ENCODE assay signal across 8 cellular contexts in genomic region chr11:65712633-65713076, GRCh38. TPM values are rescaled to one million over a fixed set of nuclear protein-coding genes. Genes with fewer than 3 reads are reported as not detected.
DNase-seq lines count a peak whose midpoint lies in the region; ATAC-seq and TF ChIP-seq lines count a peak whose summit lies in the region.

No MANE protein-coding gene starts in this region.

- TF ChIP-seq EP300 in tibial nerve (IDR thresholded peaks at IDR 0.05): no peak

- H3K9me3 Mint-ChIP-seq in activated T-cell treated with anti-CD3 and anti-CD28 coated beads, Interleukin-2, amount 50 U/mL, for 24 hours: no peaks in the 10 kb centered on the region
- no peaks in the 10 kb centered on the region for H3K9me3 Mint-ChIP-seq in activated naive CD8-positive, alpha-beta T cell treated with anti-CD3 and anti-CD28 coated beads, Interleukin-2, amount 50 U/mL, for 24 hours

- H3K4me3 ChIP-seq in liver (ENCODE audit: low read depth in 1 of 3, low read length in 3 of 3) (peak overlapping the region; percentile 58 to 85 (median 78)), tibial nerve (peak overlapping the region; percentile 34 to 97 (median 82))

- no peak overlapping the region for H3K9ac ChIP-seq in liver (ENCODE audit: low read depth in 1 of 2, low read length in 2 of 2)

- TF ChIP-seq CTCF in liver (IDR thresholded peaks at IDR 0.05; ENCODE audit: low read depth, low read length, missing input control): no peak
- TF ChIP-seq CTCF in tibial nerve (IDR thresholded peaks at IDR 0.05): no peak

- H3K9me3 ChIP-seq in liver (ENCODE audit: control insufficient read depth in 4 of 4, low read length in 3 of 4): no peaks in the 10 kb centered on the region
- H3K9me3 ChIP-seq in tibial nerve: no peaks in the 10 kb centered on the region

- peak overlapping the region; percentile 100 for H3K27ac Mint-ChIP-seq in activated T-cell treated with anti-CD3 and anti-CD28 coated beads, Interleukin-2, amount 50 U/mL, for 24 hours
- H3K27ac Mint-ChIP-seq in activated naive CD8-positive, alpha-beta T cell treated with anti-CD3 and anti-CD28 coated beads, Interleukin-2, amount 50 U/mL, for 24 hours: peak overlapping the region; percentile 98

- H3K36me3 ChIP-seq in liver (ENCODE audit: control insufficient read depth in 4 of 4, insufficient read depth in 3 of 4, low read depth in 1 of 4, low read length in 3 of 4) (peaks cover 10 to 39% (median 30%) of the 10 kb centered on the region in 4 donors), tibial nerve (peaks cover 5 to 49% (median 24%) of the 10 kb centered on the region in 3 donors)

- H3K27me3 ChIP-seq in liver (ENCODE audit: control insufficient read depth in 4 of 4, insufficient read depth in 4 of 4, low read length in 3 of 4) (no peaks in the 10 kb centered on the region), tibial nerve (no peaks in the 10 kb centered on the region)

- no peak for DNase-seq in activated T-cell treated with anti-CD3 and anti-CD28 coated beads, Interleukin-2, amount 50 U/mL, for 24 hours
- DNase-seq in activated T-cell treated with anti-CD3 and anti-CD28 coated beads, Interleukin-2, amount 50 U/mL, for 48 hours: no peak
- DNase-seq in activated naive CD8-positive, alpha-beta T cell treated with anti-CD3 and anti-CD28 coated beads, Interleukin-2, amount 50 U/mL, for 24 hours: no peak
- DNase-seq in tibial nerve (ENCODE audit: low spot score in 2 of 2): no peak
- DNase-seq in dermis blood vessel endothelial cell: no peak
- no peak for DNase-seq in ureter (ENCODE audit: low spot score)
- DNase-seq in SK-N-DZ (ENCODE audit: low spot score): no peak

- no peak for TF ChIP-seq RAD21 in liver (IDR thresholded peaks at IDR 0.05)

- H3K4me1 Mint-ChIP-seq in activated T-cell treated with anti-CD3 and anti-CD28 coated beads, Interleukin-2, amount 50 U/mL, for 24 hours (ENCODE audit: low read depth): peaks cover 41% of the 10 kb centered on the region
- H3K4me1 Mint-ChIP-seq in activated naive CD8-positive, alpha-beta T cell treated with anti-CD3 and anti-CD28 coated beads, Interleukin-2, amount 50 U/mL, for 24 hours: peaks cover 35% of the 10 kb centered on the region

- H3K27ac ChIP-seq in liver (ENCODE audit: low read depth in 1 of 2, low read length in 2 of 2) (peak overlapping the region; percentile 97 to 99), tibial nerve (peak overlapping the region; percentile 93 to 100 (median 97))

- peaks cover 56% of the 10 kb centered on the region for H3K36me3 Mint-ChIP-seq in activated T-cell treated with anti-CD3 and anti-CD28 coated beads, Interleukin-2, amount 50 U/mL, for 24 hours (ENCODE audit: low read depth)
- peaks cover 44% of the 10 kb centered on the region for H3K36me3 Mint-ChIP-seq in activated naive CD8-positive, alpha-beta T cell treated with anti-CD3 and anti-CD28 coated beads, Interleukin-2, amount 50 U/mL, for 24 hours (ENCODE audit: low read depth)

- ATAC-seq in activated naive CD8-positive, alpha-beta T cell treated with anti-CD3 and anti-CD28 coated beads, Interleukin-2, amount 50 U/mL, for 24 hours: no peak

- H3K4me1 ChIP-seq in liver (ENCODE audit: control insufficient read depth in 4 of 4, insufficient read depth in 4 of 4, low read length in 3 of 4) (peaks cover 1 to 13% (median 6%) of the 10 kb centered on the region in 4 donors), tibial nerve (peaks cover 0 to 23% (median 7%) of the 10 kb centered on the region in 4 donors)

- TF ChIP-seq POLR2A in tibial nerve (IDR thresholded peaks at IDR 0.05): no peak

- peak overlapping the region; percentile 87 for H3K4me3 Mint-ChIP-seq in activated T-cell treated with anti-CD3 and anti-CD28 coated beads, Interleukin-2, amount 50 U/mL, for 24 hours
- H3K4me3 Mint-ChIP-seq in activated naive CD8-positive, alpha-beta T cell treated with anti-CD3 and anti-CD28 coated beads, Interleukin-2, amount 50 U/mL, for 24 hours: peak overlapping the region; percentile 90

- no peaks in the 10 kb centered on the region for H3K27me3 Mint-ChIP-seq in activated T-cell treated with anti-CD3 and anti-CD28 coated beads, Interleukin-2, amount 50 U/mL, for 24 hours
- no peaks in the 10 kb centered on the region for H3K27me3 Mint-ChIP-seq in activated naive CD8-positive, alpha-beta T cell treated with anti-CD3 and anti-CD28 coated beads, Interleukin-2, amount 50 U/mL, for 24 hours

- 45% methylated on average over 11 of the region's 11 CpGs for WGBS in liver
- WGBS in tibial nerve, 2 donors: 29 to 30% methylated on average over 9 to 11 of the region's 11 CpGs

TF ChIP-seq in liver, 16 proteins besides CTCF, POLR2A, EP300 and RAD21:
- peak in 1 of 2 donors; percentile 3 for TF ChIP-seq HNF4A (conservative IDR thresholded peaks at IDR 0.05)
- no peak for TF ChIP-seq NR2F2 (IDR thresholded peaks at IDR 0.05)
- no peak for TF ChIP-seq RXRA (IDR thresholded peaks at IDR 0.05)
- no peak for TF ChIP-seq FOXA2 (IDR thresholded peaks at IDR 0.05)
- TF ChIP-seq, protein P1, sequence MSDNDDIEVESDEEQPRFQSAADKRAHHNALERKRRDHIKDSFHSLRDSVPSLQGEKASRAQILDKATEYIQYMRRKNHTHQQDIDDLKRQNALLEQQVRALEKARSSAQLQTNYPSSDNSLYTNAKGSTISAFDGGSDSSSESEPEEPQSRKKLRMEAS (IDR thresholded peaks at IDR 0.05): no peak
- no peak for TF ChIP-seq YY1 (IDR thresholded peaks at IDR 0.05)
- no peak for TF ChIP-seq ZBTB33 (IDR thresholded peaks at IDR 0.05)

RNA-seq across cellular contexts. Expression of gene KAT5, which starts 0.6 kb away (rescaled TPM):
- total RNA-seq in liver (10 to 100 TPM; 16.1 to 20.7 TPM), tibial nerve (100 to 1,000 TPM in 1 of 4 donors, 10 to 100 TPM in 3; 68.1 to 118 (median 92.3) TPM), dermis blood vessel endothelial cell (35.7 and 38.5 TPM in 2 replicates), ureter (74.8 TPM)
- 10 to 100 TPM; 15.5 to 22.9 TPM for polyA plus RNA-seq in liver
- polyA plus RNA-seq in SK-N-DZ (2014; cell fraction: cytosol; rRNA removed): 51.7 and 63.6 TPM in 2 replicates
- polyA plus RNA-seq in SK-N-DZ (2014; cell fraction: nucleus; rRNA removed): 57.7 and 75.3 TPM in 2 replicates

RNA-seq across cellular contexts. Expression of gene RNASEH2C, which starts 7.9 kb away (rescaled TPM):
- total RNA-seq in liver: 10 to 100 TPM; 20.5 to 32.4 TPM
- 10 to 100 TPM; 45.7 to 72.1 TPM for polyA plus RNA-seq in liver
- 100 to 1,000 TPM; 142 to 197 (median 152) TPM for total RNA-seq in tibial nerve
- total RNA-seq in dermis blood vessel endothelial cell: 30.6 and 96.1 TPM in 2 replicates
- 29.8 TPM for total RNA-seq in ureter
- 99.5 and 113 TPM in 2 replicates for polyA plus RNA-seq in SK-N-DZ (2014; cell fraction: cytosol; rRNA removed)
- polyA plus RNA-seq in SK-N-DZ (2014; cell fraction: nucleus; rRNA removed): 230 and 265 TPM in 2 replicates

RNA-seq across cellular contexts. Expression of gene RELA, which starts 49.9 kb away (rescaled TPM):
- total RNA-seq in liver (10 to 100 TPM; 11.1 to 22.6 TPM), tibial nerve (10 to 100 TPM; 44.6 to 70.8 (median 51.7) TPM), dermis blood vessel endothelial cell (17.3 and 17.7 TPM in 2 replicates), ureter (97.9 TPM)
- polyA plus RNA-seq in liver: 10 to 100 TPM; 21.3 to 30.7 TPM
- polyA plus RNA-seq in SK-N-DZ (2014; cell fraction: cytosol; rRNA removed): 23.5 and 37.3 TPM in 2 replicates
- 61.4 and 69.4 TPM in 2 replicates for polyA plus RNA-seq in SK-N-DZ (2014; cell fraction: nucleus; rRNA removed)
